Comparison of ENCODE assay signal across 8 cellular contexts in the genomic region with DNA sequence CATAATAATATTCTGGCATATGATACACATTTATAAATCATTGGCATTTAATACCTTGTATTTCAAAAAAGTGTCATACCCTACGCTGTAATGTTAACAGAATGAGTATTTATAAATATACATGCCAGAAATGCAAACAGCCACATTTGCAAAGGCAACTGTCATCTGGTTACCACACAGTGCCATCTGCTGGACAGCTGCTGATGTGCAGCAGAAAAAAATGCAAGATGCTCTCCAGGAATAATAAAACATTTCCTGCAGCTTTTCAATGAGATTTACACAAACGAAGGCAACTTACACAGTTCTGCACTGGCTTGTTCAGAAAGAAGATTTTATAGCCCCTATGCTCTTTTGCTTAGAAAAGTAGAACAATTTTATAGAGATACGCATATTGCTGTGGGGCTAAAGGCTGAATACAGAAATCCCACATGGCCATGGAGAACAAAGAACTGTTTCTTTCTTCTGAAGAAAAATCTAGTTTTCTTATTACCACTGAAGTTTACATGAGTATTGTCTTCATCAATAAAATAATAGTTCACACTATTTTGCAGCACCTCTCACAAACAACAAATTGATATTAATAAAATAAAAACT.
DNase-seq lines count a peak whose midpoint lies in the region; ATAC-seq, FAIRE-seq and TF ChIP-seq lines count a peak whose summit lies in the region.

No MANE protein-coding gene starts in this region.

- H3K36me3 ChIP-seq in PC-9 (ENCODE audit: low read depth), result no peaks in the 10 kb centered on the region
- no peaks in the 10 kb centered on the region for H3K36me3 ChIP-seq in pancreas
- H3K36me3 ChIP-seq in upper lobe of left lung, result no peaks in the 10 kb centered on the region

- 25 to 29% methylated on average over 3 of the region's 3 CpGs for WGBS in pancreas, 2 donors
- 28 to 30% methylated on average over 3 of the region's 3 CpGs for WGBS in upper lobe of left lung, 2 donors

- BruUV-seq in PC-9 (replicated peaks; lab: Mats Ljungman, UMichigan), result no TSS peak

- no peak overlapping the region for H3K4me2 ChIP-seq in PC-9

- H3K4me3 ChIP-seq in AG09309 (ENCODE audit: control insufficient read depth, low read depth, low read length), result no peak overlapping the region
- H3K4me3 ChIP-seq in PC-9, result no peak overlapping the region
- H3K4me3 ChIP-seq in pancreas, result no peak overlapping the region
- H3K4me3 ChIP-seq in upper lobe of left lung, result no peak overlapping the region

- CTCF ChIA-PET in PC-9 (lab: Charles Lee), result interaction anchor here (0.6 kb wide), 1 partner anchor 152 kb away, joined by 3 read pairs; no protein-coding TSS in a partner anchor

- H3K4me1 ChIP-seq in PC-9 (replicated peaks; ENCODE audit: insufficient read depth) (peaks cover 17% of the 10 kb centered on the region), pancreas (no peaks in the 10 kb centered on the region), upper lobe of left lung (peaks cover 0 to 4% (median 0%) of the 10 kb centered on the region in 4 donors)

- TF ChIP-seq POLR2A in upper lobe of left lung (IDR thresholded peaks at IDR 0.05), result no peak

- POLR2A ChIA-PET in PC-9 (lab: Charles Lee; ENCODE audit: unreplicated experiment), result no interaction called here

- 0 out of 2 replicates have a peak, but pooled peaks cover 4% of the 10 kb centered on the region for H4K20me1 ChIP-seq in PC-9 (ENCODE audit: insufficient read depth)

- TF ChIP-seq CTCF in AG09309 (IDR thresholded peaks at IDR 0.05; ENCODE audit: control insufficient read depth, insufficient read depth, low read depth, low read length, missing control alignments) (peak; percentile 92), PC-9 (conservative IDR thresholded peaks at IDR 0.05) (peak; percentile 94), pancreas (IDR thresholded peaks at IDR 0.05) (peak; percentile 69 to 88 (median 76)), upper lobe of left lung (IDR thresholded peaks at IDR 0.05) (peak; percentile 50 to 85 (median 72))

- no peaks in the 10 kb centered on the region for H3K9me3 ChIP-seq in PC-9 (ENCODE audit: insufficient read depth, low read depth)
- no peaks in the 10 kb centered on the region for H3K9me3 ChIP-seq in pancreas
- no peaks in the 10 kb centered on the region for H3K9me3 ChIP-seq in upper lobe of left lung

- H3K27me3 ChIP-seq in PC-9 (ENCODE audit: insufficient read depth, low read depth) (no peaks in the 10 kb centered on the region), pancreas (no peaks in the 10 kb centered on the region), upper lobe of left lung (no peaks in the 10 kb centered on the region)

- DNase-seq in AG09309 (ENCODE audit: low read depth), result peak; percentile 8
- DNase-seq in HT1080 (ENCODE audit: low read depth), result peak; percentile 30
- peak; percentile 44 to 59 for DNase-seq in PC-9
- DNase-seq in activated T-helper 9 cell treated with anti-CD3 and anti-CD28 coated beads, Interleukin-2, amount 50 U/mL, for 16 hours (ENCODE audit: low read depth), result peak; percentile 5
- peak; percentile 2 to 16 for DNase-seq in frontal cortex (ENCODE audit: low spot score in 2 of 2)
- peak in 5 of 6 donors; percentile 17 to 73 (median 50) for DNase-seq in pancreas
- DNase-seq in upper lobe of left lung, result peak in 1 of 2 donors; percentile 45

- intact Hi-C loops in PC-9 (cut with micrococcal nuclease; ENCODE audit: unreplicated experiment) (loop anchor here (2.0 to 5.0 kb wide), 4 partner anchors 152 to 361 kb away; no protein-coding TSS in a partner anchor), pancreas (cut with DNase I) (loop anchor here in 1 of 3 donors (10.0 kb wide), 1 partner anchor 176 kb away; no protein-coding TSS in a partner anchor)

- FAIRE-seq in frontal cortex (lab: Jason Lieb, UNC) (peak; percentile 74), pancreas (lab: Jason Lieb, UNC) (peak; percentile 94)

- no peaks in the 10 kb centered on the region for H3K79me2 ChIP-seq in PC-9 (ENCODE audit: low read depth)

- H3F3A ChIP-seq in PC-9 (ENCODE audit: insufficient read depth, low read depth), result peaks cover 6% of the 10 kb centered on the region; the same call in 1 of the 2 replicates

- H3K27ac ChIP-seq in PC-9, result no peak overlapping the region
- H3K27ac ChIP-seq in pancreas, result no peak overlapping the region
- no peak overlapping the region for H3K27ac ChIP-seq in upper lobe of left lung

- ATAC-seq in GM18861 (IDR thresholded peaks at IDR 0.05; ENCODE audit: unreplicated experiment), result peak; percentile 71
- ATAC-seq in pancreas, result peak in 3 of 4 donors; percentile 70 to 80 (median 78)
- peak; percentile 65 to 66 for ATAC-seq in upper lobe of left lung (ENCODE audit: low FRiP score in 2 of 2)

- no peak overlapping the region for H2AFZ ChIP-seq in PC-9

- TF ChIP-seq EP300 in upper lobe of left lung (IDR thresholded peaks at IDR 0.05), result no peak

- H3K9me2 ChIP-seq in PC-9 (ENCODE audit: insufficient read depth), result no peaks in the 10 kb centered on the region
